8 cellular contexts compared by ENCODE assay signal in genomic region chr20:16803965-16804792, GRCh38. TPM values are rescaled to one million over a fixed set of nuclear protein-coding genes. Genes with fewer than 3 reads are reported as not detected.
DNase-seq lines count a peak whose midpoint lies in the region; TF ChIP-seq lines count a peak whose summit lies in the region.

No MANE protein-coding gene starts in this region.

- no peak overlapping the region for H3K4me2 ChIP-seq in GM23248 (ENCODE audit: unreplicated experiment)

- no peaks in the 10 kb centered on the region for H3F3A ChIP-seq in GM23248 (ENCODE audit: insufficient read depth)

- H3K9ac ChIP-seq in GM23248, result no peak overlapping the region

- H3K9me2 ChIP-seq in GM23248 (ENCODE audit: insufficient read depth), result no peaks in the 10 kb centered on the region

- WGBS in GM23248 (ENCODE audit: low coverage in 1 of 2, low lambda C conversion rate in 2 of 2, missing lambda C conversion rate in 2 of 2), 2 experiments, result 12% methylated on average over 14 of the region's 14 CpGs

- H3K9me3 ChIP-seq in GM23248 (ENCODE audit: low read depth) (no peaks in the 10 kb centered on the region), WERI-Rb-1 (ENCODE audit: severe bottlenecking) (no peaks in the 10 kb centered on the region)

- TF ChIP-seq CTCF in WERI-Rb-1 (IDR thresholded peaks at IDR 0.05; ENCODE audit: low read depth, low read length), result peak; percentile 66

- no peaks in the 10 kb centered on the region for H3K36me3 ChIP-seq in GM23248 (ENCODE audit: low read depth)
- no peaks in the 10 kb centered on the region for H3K36me3 ChIP-seq in WERI-Rb-1

- no peaks in the 10 kb centered on the region for H3K79me2 ChIP-seq in GM23248 (ENCODE audit: insufficient read depth)

- H3K4me3 ChIP-seq in GM23248, result no peak overlapping the region
- no peak overlapping the region for H3K4me3 ChIP-seq in WERI-Rb-1 (ENCODE audit: low read depth, low read length)

- no peaks in the 10 kb centered on the region for H3K4me1 ChIP-seq in GM23248 (ENCODE audit: insufficient read depth)

- H4K20me1 ChIP-seq in GM23248 (ENCODE audit: insufficient read depth), result no peaks in the 10 kb centered on the region

- H3K27ac ChIP-seq in GM23248 (no peak overlapping the region), WERI-Rb-1 (no peak overlapping the region)

- peaks cover 58% of the 10 kb centered on the region for H3K27me3 ChIP-seq in GM23248 (replicated peaks; ENCODE audit: insufficient read depth)
- H3K27me3 ChIP-seq in WERI-Rb-1 (ENCODE audit: insufficient read depth, low read depth, severe bottlenecking), result no peaks in the 10 kb centered on the region

- DNase-seq in COLO829 (ENCODE audit: low spot score), result peak; percentile 82
- peak; percentile 77 for DNase-seq in GM23248
- peak; percentile 52 for DNase-seq in NCI-H1694 treated with DMSO at 0.1 percent for 48 hours (lab: John Stamatoyannopoulos, UW)
- peak; percentile 79 for DNase-seq in WERI-Rb-1
- DNase-seq in dedifferentiated amniotic fluid mesenchymal stem cell (ENCODE audit: extremely low spot score), result peak; percentile 48
- peak; percentile 45 to 64 for DNase-seq in lung microvascular endothelial cell (ENCODE audit: low read depth in 2 of 2)
- DNase-seq in stromal cell of bone marrow (ENCODE audit: low read depth), result peak; percentile 28
- no peak for DNase-seq in OCI-M2 (lab: John Stamatoyannopoulos, UW; ENCODE audit: unreplicated experiment)

- in situ Hi-C loops in GM23248 (cut with MboI), result no loop called here

- H2AFZ ChIP-seq in GM23248, result no peak overlapping the region

RNA-seq across cellular contexts. Expression of gene OTOR, which starts 56.0 kb away (rescaled TPM):
- total RNA-seq in GM23248 (2014; rRNA removed; shearing (Covaris generic)), result not detected in 2 replicates
- polyA plus RNA-seq in GM23248 (2016; fragmentation: Nextera tagmentation; extraction: Ambion mirVana), result not detected in 2 replicates
- total RNA-seq in lung microvascular endothelial cell, result not detected in 2 replicates
